ENCODE assay signal across 25 cellular contexts in the genomic region with DNA sequence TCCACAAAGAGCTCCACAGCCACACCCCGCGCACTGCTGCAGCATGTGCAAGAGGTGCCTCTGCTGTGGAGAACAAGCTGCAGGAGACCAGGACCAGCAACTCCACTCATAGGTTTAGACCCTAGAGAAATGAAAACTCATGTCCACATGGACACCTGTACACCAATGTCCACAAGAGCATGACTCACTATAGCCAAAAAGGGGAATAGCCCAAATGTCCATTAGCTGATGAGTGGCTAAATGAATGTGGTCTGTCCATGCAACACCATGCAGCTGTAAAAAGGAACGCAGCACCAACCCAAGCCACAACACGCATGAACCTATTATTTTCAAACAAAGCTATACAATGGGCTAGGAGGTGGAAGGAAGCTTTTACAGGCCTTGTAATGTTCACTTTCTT.
"Had no signal": no experiment of that assay in that cellular context is flagged by ENCODE, and none has a peak within 500 bp of the region (broad histone marks: within the 10 kb centered on the region; RNA-seq: fewer than 3 reads in every experiment).

No MANE protein-coding gene starts in this region.

- H3K4me3 ChIP-seq: heart left ventricle, left lung, lower lobe of right lung, psoas muscle, right lobe of liver, spleen, tibial artery, upper lobe of right lung, vagina had no signal

- H3K27me3 ChIP-seq: heart left ventricle, left lung, right lobe of liver, spleen, tibial artery, upper lobe of right lung, vagina had no signal

- H3K27ac Mint-ChIP-seq: memory B cell; nephron progenitor cell; stimulated activated memory B cell treated with anti-CD40 and anti-IgM and Interleukin-4, amounts not matched to agents 10 μg/mL and 1 μg/mL and 100 μg/mL, for 72 hours; stimulated activated naive CD8-positive, alpha-beta T cell treated with anti-CD3 and anti-CD28 coated beads, Interleukin-15, Interleukin-2, amounts not matched to agents 100 ng/mL and 50 ng/mL, for 24 hours had no signal

- H3K27me3 Mint-ChIP-seq: memory B cell; naive thymus-derived CD4-positive, alpha-beta T cell; stimulated activated memory B cell treated with anti-CD40 and anti-IgM and Interleukin-4, amounts not matched to agents 10 μg/mL and 1 μg/mL and 100 μg/mL, for 72 hours; stimulated activated naive CD8-positive, alpha-beta T cell treated with anti-CD3 and anti-CD28 coated beads, Interleukin-15, Interleukin-2, amounts not matched to agents 100 ng/mL and 50 ng/mL, for 24 hours had no signal

- H3K4me3 Mint-ChIP-seq: memory B cell; naive thymus-derived CD4-positive, alpha-beta T cell; nephron progenitor cell; stimulated activated memory B cell treated with anti-CD40 and anti-IgM and Interleukin-4, amounts not matched to agents 10 μg/mL and 1 μg/mL and 100 μg/mL, for 72 hours; stimulated activated naive CD8-positive, alpha-beta T cell treated with anti-CD3 and anti-CD28 coated beads, Interleukin-15, Interleukin-2, amounts not matched to agents 100 ng/mL and 50 ng/mL, for 24 hours had no signal

- H3K9me3 ChIP-seq: heart left ventricle, left lung, lower lobe of right lung, psoas muscle, right lobe of liver, spleen, tibial artery, upper lobe of right lung, vagina had no signal

- DNase-seq: effector memory CD4-positive, alpha-beta T cell; hypothalamus; islet precursor cell; left lung; lower lobe of right lung; midbrain; naive thymus-derived CD4-positive, alpha-beta T cell; nephron progenitor cell; retina; right lobe of liver; spleen; stimulated activated CD4-positive, alpha-beta T cell treated with anti-CD3 and anti-CD28 coated beads, Interleukin-15, amount 100 ng/mL, for 24 hours; stimulated activated CD4-positive, alpha-beta T cell treated with anti-CD3 and anti-CD28 coated beads, Interleukin-1b, Interleukin-23, amount 100 ng/mL, for 48 hours; stimulated activated CD4-positive, alpha-beta T cell treated with anti-CD3 and anti-CD28 coated beads, Interleukin-4, amount 100 ng/mL, for 24 hours; tibial artery; upper lobe of right lung had no signal

- ATAC-seq: esophagus mucosa; heart left ventricle; left lung; lower lobe of right lung; naive thymus-derived CD4-positive, alpha-beta T cell; psoas muscle; right lobe of liver; stimulated activated memory B cell treated with anti-CD40 and anti-IgM and Interleukin-4, amounts not matched to agents 10 μg/mL and 1 μg/mL and 100 μg/mL, for 72 hours; upper lobe of right lung had no signal

- FAIRE-seq: endometrium, frontal cortex had no signal

- H3K9me3 Mint-ChIP-seq: memory B cell; naive thymus-derived CD4-positive, alpha-beta T cell; nephron progenitor cell; stimulated activated memory B cell treated with anti-CD40 and anti-IgM and Interleukin-4, amounts not matched to agents 10 μg/mL and 1 μg/mL and 100 μg/mL, for 72 hours; stimulated activated naive CD8-positive, alpha-beta T cell treated with anti-CD3 and anti-CD28 coated beads, Interleukin-15, Interleukin-2, amounts not matched to agents 100 ng/mL and 50 ng/mL, for 24 hours had no signal

- H3K27ac ChIP-seq: heart left ventricle, lower lobe of right lung, psoas muscle, right lobe of liver, upper lobe of right lung, vagina had no signal
